Comparison of ENCODE assay signal across 8 cellular contexts in genomic region chr5:79611046-79611829, GRCh38. TPM values are rescaled to one million over a fixed set of nuclear protein-coding genes. Genes with fewer than 3 reads are reported as not detected.
A peak's percentile ranks its signal among the peaks of the same experiment; 100 is the strongest.
DNase-seq lines count a peak whose midpoint lies in the region; ATAC-seq, FAIRE-seq and TF ChIP-seq lines count a peak whose summit lies in the region.

No MANE protein-coding gene starts in this region.

- CTCF ChIA-PET in HEK293 (lab: Yijun Ruan, JAX): interaction anchor here (0.5 to 0.7 kb wide), 4 partner anchors 12 to 647 kb away, joined by 3 to 4 read pairs (median 3); no protein-coding TSS in a partner anchor
- CTCF ChIA-PET in activated CD8-positive, alpha-beta T cell treated with anti-CD3 and anti-CD28 coated beads, Interleukin-2, amount 10 ng/mL, durations not matched to agents 7 days and 5 days (lab: Charles Lee): interaction anchor here (1.2 to 1.6 kb wide), 2 partner anchors 9 to 99 kb away, joined by 3 read pairs; no protein-coding TSS in a partner anchor

- H3K4me1 Mint-ChIP-seq in activated CD8-positive, alpha-beta T cell treated with anti-CD3 and anti-CD28 coated beads, Interleukin-2, amount 10 ng/mL, durations not matched to agents 7 days and 5 days (ENCODE audit: low read depth): peaks cover 27% of the 10 kb centered on the region

- H3K27ac ChIP-seq in HEK293 (ENCODE audit: extremely low read depth, low read depth, low read length): peak overlapping the region; percentile 85
- H3K27ac ChIP-seq in hepatocyte: peak overlapping the region; percentile 90
- H3K27ac ChIP-seq in small intestine (ENCODE audit: low read depth in 1 of 2, low read length in 1 of 2): peak overlapping the region; percentile 38 to 95
- H3K27ac ChIP-seq in aorta (ENCODE audit: low read depth in 1 of 2, low read length in 2 of 2): peak overlapping the region in 1 of 2 donors; percentile 75

- WGBS in hepatocyte (ENCODE audit: low lambda C conversion rate, missing lambda C conversion rate): 80% methylated on average over 14 of the region's 14 CpGs
- WGBS in small intestine, 3 donors: 61 to 74% (median 66%) methylated on average over 14 of the region's 14 CpGs
- 54 to 66% methylated on average over 14 of the region's 14 CpGs for WGBS in aorta, 2 donors

- peak overlapping the region; percentile 97 for H3K27ac Mint-ChIP-seq in activated CD8-positive, alpha-beta T cell treated with anti-CD3 and anti-CD28 coated beads, Interleukin-2, amount 10 ng/mL, durations not matched to agents 7 days and 5 days

- no peak for FAIRE-seq in small intestine (lab: Jason Lieb, UNC)

- H3K36me3 Mint-ChIP-seq in activated CD8-positive, alpha-beta T cell treated with anti-CD3 and anti-CD28 coated beads, Interleukin-2, amount 10 ng/mL, durations not matched to agents 7 days and 5 days (ENCODE audit: low read depth): peaks cover 33% of the 10 kb centered on the region

- peak overlapping the region; percentile 96 for H2AFZ ChIP-seq in hepatocyte

- H3K9me3 ChIP-seq in HEK293 (ENCODE audit: control insufficient read depth, insufficient read depth, low read depth, low read length): no peaks in the 10 kb centered on the region
- H3K9me3 ChIP-seq in hepatocyte (ENCODE audit: low read depth): no peaks in the 10 kb centered on the region
- H3K9me3 ChIP-seq in small intestine (ENCODE audit: control insufficient read depth, low read depth): no peaks in the 10 kb centered on the region
- H3K9me3 ChIP-seq in aorta (ENCODE audit: control insufficient read depth, low read length): no peaks in the 10 kb centered on the region

- ATAC-seq in activated CD8-positive, alpha-beta T cell treated with anti-CD3 and anti-CD28 coated beads, Interleukin-2, amount 10 ng/mL, durations not matched to agents 7 days and 5 days: no peak
- no peak for ATAC-seq in aorta (ENCODE audit: low FRiP score)
- no peak for ATAC-seq in HG02571 (IDR thresholded peaks at IDR 0.05; ENCODE audit: unreplicated experiment)
- no peak for ATAC-seq in HG02973 (IDR thresholded peaks at IDR 0.05; ENCODE audit: unreplicated experiment)

- TF ChIP-seq CTCF in HEK293 (tag by site-specific recombination; IDR thresholded peaks at IDR 0.05): no peak
- TF ChIP-seq CTCF in hepatocyte (IDR thresholded peaks at IDR 0.05; ENCODE audit: poor library complexity): no peak

- H3K4me3 Mint-ChIP-seq in activated CD8-positive, alpha-beta T cell treated with anti-CD3 and anti-CD28 coated beads, Interleukin-2, amount 10 ng/mL, durations not matched to agents 7 days and 5 days: peak overlapping the region; percentile 98

- H3K9me3 Mint-ChIP-seq in activated CD8-positive, alpha-beta T cell treated with anti-CD3 and anti-CD28 coated beads, Interleukin-2, amount 10 ng/mL, durations not matched to agents 7 days and 5 days (ENCODE audit: insufficient read depth): peaks cover 3% of the 10 kb centered on the region

- peaks cover 8% of the 10 kb centered on the region for H4K20me1 ChIP-seq in hepatocyte (ENCODE audit: insufficient read depth, poor library complexity, severe bottlenecking)

- POLR2A ChIA-PET in HEK293 (lab: Yijun Ruan, JAX): interaction anchor here (0.7 to 1.2 kb wide), 3 partner anchors 38 to 191 kb away, joined by 3 to 4 read pairs (median 3); partner anchors contain the start of gene HOMER1
- POLR2A ChIA-PET in activated CD8-positive, alpha-beta T cell treated with anti-CD3 and anti-CD28 coated beads, Interleukin-2, amount 10 ng/mL, durations not matched to agents 7 days and 5 days (lab: Charles Lee): interaction anchor here (0.7 to 1.3 kb wide), 4 partner anchors 8 to 50 kb away, joined by 3 to 7 read pairs (median 4); no protein-coding TSS in a partner anchor

- intact Hi-C loops in aorta (cut with DNase I): loop anchor here in 1 of 2 donors (5.0 kb wide), 1 partner anchor 99 kb away; the partner anchor contains the start of gene HOMER1

- H3K79me2 ChIP-seq in hepatocyte: peaks cover 37% of the 10 kb centered on the region

- no peak for DNase-seq in activated CD8-positive, alpha-beta T cell treated with anti-CD3 and anti-CD28 coated beads, Interleukin-2, amount 10 ng/mL, durations not matched to agents 7 days and 5 days
- DNase-seq in hepatocyte (ENCODE audit: low spot score): no peak
- no peak for DNase-seq in small intestine
- no peak for DNase-seq in aorta
- no peak for DNase-seq in NCI-H2029 treated with DMSO at 0.1 percent for 48 hours (lab: John Stamatoyannopoulos, UW)

- no peaks in the 10 kb centered on the region for H3K9me2 ChIP-seq in hepatocyte (replicated peaks; ENCODE audit: insufficient read depth)

- H3K4me1 ChIP-seq in HEK293 (ENCODE audit: control insufficient read depth, insufficient read depth, low read length): no peaks in the 10 kb centered on the region
- H3K4me1 ChIP-seq in hepatocyte (ENCODE audit: insufficient read depth): peaks cover 8% of the 10 kb centered on the region
- H3K4me1 ChIP-seq in small intestine (ENCODE audit: control insufficient read depth in 2 of 2, insufficient read depth in 1 of 2, low read depth in 1 of 2, low read length in 1 of 2): peaks cover 0 to 5% of the 10 kb centered on the region in 2 donors
- no peaks in the 10 kb centered on the region for H3K4me1 ChIP-seq in aorta (ENCODE audit: control insufficient read depth in 1 of 2, insufficient read depth in 2 of 2, low read length in 2 of 2)

- H3K27me3 Mint-ChIP-seq in activated CD8-positive, alpha-beta T cell treated with anti-CD3 and anti-CD28 coated beads, Interleukin-2, amount 10 ng/mL, durations not matched to agents 7 days and 5 days (ENCODE audit: low read depth): no peaks in the 10 kb centered on the region

- H3K36me3 ChIP-seq in HEK293 (ENCODE audit: control insufficient read depth in 2 of 2, insufficient read depth in 1 of 2, low read length in 2 of 2): peaks cover 9 to 16% of the 10 kb centered on the region in 2 experiments
- H3K36me3 ChIP-seq in hepatocyte (replicated peaks; ENCODE audit: insufficient read depth, low read depth): no peaks in the 10 kb centered on the region
- H3K36me3 ChIP-seq in small intestine (ENCODE audit: control insufficient read depth in 2 of 2, insufficient read depth in 2 of 2, low read length in 2 of 2): no peaks in the 10 kb centered on the region
- no peaks in the 10 kb centered on the region for H3K36me3 ChIP-seq in aorta (ENCODE audit: control insufficient read depth in 1 of 2, insufficient read depth in 2 of 2, low read length in 1 of 2)

- H3K4me2 ChIP-seq in hepatocyte: peak overlapping the region; percentile 80

- no peaks in the 10 kb centered on the region for H3K27me3 ChIP-seq in hepatocyte
- H3K27me3 ChIP-seq in small intestine (ENCODE audit: control insufficient read depth in 2 of 2, insufficient read depth in 2 of 2, low read length in 2 of 2): no peaks in the 10 kb centered on the region
- no peaks in the 10 kb centered on the region for H3K27me3 ChIP-seq in aorta (ENCODE audit: control insufficient read depth in 1 of 2, insufficient read depth in 2 of 2, low read length in 1 of 2)

- H3K4me3 ChIP-seq in HEK293 (ENCODE audit: low read depth, low read length) (peak overlapping the region; percentile 32), hepatocyte (peak overlapping the region; percentile 46), small intestine (ENCODE audit: low read depth in 1 of 2, low read length in 2 of 2) (peak overlapping the region in 1 of 2 donors; percentile 54), aorta (ENCODE audit: low read length in 2 of 2) (peak overlapping the region in 1 of 2 donors; percentile 32)

TF ChIP-seq in HEK293, 187 proteins besides CTCF, POLR2A, EP300 and RAD21 (continues in another document):
- no peak for TF ChIP-seq ZNF112 (tag by site-specific recombination; IDR thresholded peaks at IDR 0.05)
- TF ChIP-seq YY2 (tag by site-specific recombination; IDR thresholded peaks at IDR 0.05): no peak
- TF ChIP-seq OSR2 (tag by site-specific recombination; IDR thresholded peaks at IDR 0.05): no peak
- TF ChIP-seq ZNF423 (tag by site-specific recombination; IDR thresholded peaks at IDR 0.05): no peak
- TF ChIP-seq KLF8 (tag by site-specific recombination; IDR thresholded peaks at IDR 0.05): no peak
- TF ChIP-seq ZNF140 (tag by site-specific recombination; IDR thresholded peaks at IDR 0.05): no peak
- TF ChIP-seq ZSCAN30 (tag by site-specific recombination; IDR thresholded peaks at IDR 0.05): no peak
- TF ChIP-seq ZNF48 (tag by site-specific recombination; IDR thresholded peaks at IDR 0.05): no peak
- TF ChIP-seq BCL6B (tag by site-specific recombination; IDR thresholded peaks at IDR 0.05): 0 out of 2 replicates have a peak, but pooled peaks have one; percentile 24
- TF ChIP-seq AEBP2 (tag by site-specific recombination; IDR thresholded peaks at IDR 0.05; ENCODE audit: borderline replicate concordance): no peak

RNA-seq across cellular contexts. Expression of gene TENT2, which starts 1.0 kb away (rescaled TPM):
- 10 to 100 TPM; 73.5 to 78.7 TPM for total RNA-seq in activated CD8-positive, alpha-beta T cell treated with anti-CD3 and anti-CD28 coated beads, Interleukin-2, amount 10 ng/mL, durations not matched to agents 7 days and 5 days
- total RNA-seq in hepatocyte: 44.9 and 51.5 TPM in 2 replicates
- polyA plus RNA-seq in hepatocyte: 18.1 and 22.2 TPM in 2 replicates
- 10 to 100 TPM; 13.8 to 26.8 (median 19.1) TPM for polyA plus RNA-seq in small intestine
- total RNA-seq in aorta: 100 to 1,000 TPM in 1 of 2 donors, 10 to 100 TPM in 1; 81.5 to 108 TPM
- polyA plus RNA-seq in aorta: 10 to 100 TPM; 20.9 to 29.0 TPM
